ENCODE assay signal across 10 cellular contexts in genomic region chr9:36566813-36567217, GRCh38. TPM values are rescaled to one million over a fixed set of nuclear protein-coding genes. Genes with fewer than 3 reads are reported as not detected.
DNase-seq lines count a peak whose midpoint lies in the region; ATAC-seq, FAIRE-seq and TF ChIP-seq lines count a peak whose summit lies in the region.
"Had no signal": no experiment of that assay in that cellular context is flagged by ENCODE, and none has a peak within 500 bp of the region (broad histone marks: within the 10 kb centered on the region; RNA-seq: fewer than 3 reads in every experiment).

No MANE protein-coding gene starts in this region.

- WGBS in endodermal cell (ENCODE audit: insufficient coverage in 1 of 2, insufficient read length in 1 of 2), 2 experiments, result 88 to 89% methylated on average over 8 of the region's 8 CpGs

- TF ChIP-seq CTCF in endodermal cell (conservative IDR thresholded peaks at IDR 0.05) (no peak), natural killer cell (IDR thresholded peaks at IDR 0.05) (no peak), kidney (IDR thresholded peaks at IDR 0.05; ENCODE audit: borderline replicate concordance, extremely low read depth, insufficient read depth) (no peak)

- H3K36me3 Mint-ChIP-seq in endodermal cell (ENCODE audit: low read depth), result no peaks in the 10 kb centered on the region
- H3K36me3 Mint-ChIP-seq in natural killer cell, result no peaks in the 10 kb centered on the region

- H3K9ac ChIP-seq in endodermal cell (ENCODE audit: extremely low read depth, low read length, poor library complexity, severe bottlenecking), result no peak overlapping the region
- H3K9ac ChIP-seq in kidney (ENCODE audit: low read length in 2 of 2), result no peak overlapping the region

- DNase-seq in ELR (ENCODE audit: low read depth), result peak; percentile 48
- peak; percentile 92 for DNase-seq in foreskin melanocyte
- peak; percentile 55 for DNase-seq in renal cortical epithelial cell (ENCODE audit: low read depth)
- no peak for DNase-seq in endodermal cell
- no peak for DNase-seq in natural killer cell
- DNase-seq in kidney, result no peak
- no peak for DNase-seq in GM19240 (ENCODE audit: insufficient read length, low spot score)
- DNase-seq: NCI-H1105 treated with DMSO at 0.1 percent for 48 hours had no signal

- intact Hi-C loops in natural killer cell (cut with micrococcal nuclease), result no loop called here
- intact Hi-C loops in kidney (cut with DNase I), result no loop called here

- no peaks in the 10 kb centered on the region for H3K36me3 ChIP-seq in endodermal cell (ENCODE audit: control insufficient read depth, insufficient read depth, low read length)
- no peaks in the 10 kb centered on the region for H3K36me3 ChIP-seq in kidney (ENCODE audit: control insufficient read depth in 1 of 2, insufficient read depth in 2 of 2, low read length in 2 of 2)
- H3K36me3 ChIP-seq: right lobe of liver had no signal

- peak; percentile 95 for ATAC-seq in SK-N-SH treated with all-trans-retinoic acid at 6 μM for 48 hours
- ATAC-seq in natural killer cell, result no peak

- no peak overlapping the region for H3K27ac ChIP-seq in endodermal cell (ENCODE audit: low read depth, low read length)
- no peak overlapping the region for H3K27ac ChIP-seq in kidney (ENCODE audit: low read depth in 2 of 2, low read length in 2 of 2)
- H3K27ac ChIP-seq: right lobe of liver had no signal

- H3K4me3 Mint-ChIP-seq in endodermal cell (no peak overlapping the region), natural killer cell (no peak overlapping the region)

- no peaks in the 10 kb centered on the region for H3K9me3 ChIP-seq in endodermal cell (ENCODE audit: control insufficient read depth, low read length)
- H3K9me3 ChIP-seq in kidney (ENCODE audit: control insufficient read depth in 1 of 2, low read length in 2 of 2), result no peaks in the 10 kb centered on the region
- H3K9me3 ChIP-seq: right lobe of liver had no signal

- H3K27me3 ChIP-seq in endodermal cell (ENCODE audit: control insufficient read depth, insufficient read depth, low read length, poor library complexity, severe bottlenecking), result no peaks in the 10 kb centered on the region
- H3K27me3 ChIP-seq: right lobe of liver had no signal

- H3K9me3 Mint-ChIP-seq in endodermal cell (no peaks in the 10 kb centered on the region), natural killer cell (no peaks in the 10 kb centered on the region)

- H3K27ac Mint-ChIP-seq in endodermal cell (no peak overlapping the region), natural killer cell (no peak overlapping the region)

- FAIRE-seq in kidney (lab: Jason Lieb, UNC), result no peak

- H3K4me3 ChIP-seq in endodermal cell (ENCODE audit: low read length), result no peak overlapping the region
- no peak overlapping the region for H3K4me3 ChIP-seq in kidney (ENCODE audit: low read length in 2 of 2)
- H3K4me3 ChIP-seq: right lobe of liver had no signal

- no peaks in the 10 kb centered on the region for H3K27me3 Mint-ChIP-seq in endodermal cell (ENCODE audit: insufficient read depth)
- peaks cover 0 to 4% of the 10 kb centered on the region in 2 donors for H3K27me3 Mint-ChIP-seq in natural killer cell (ENCODE audit: low read depth in 2 of 2)

- H3K4me1 Mint-ChIP-seq in endodermal cell (no peaks in the 10 kb centered on the region), natural killer cell (peaks cover 0 to 5% of the 10 kb centered on the region in 2 donors)

- H3K4me1 ChIP-seq in endodermal cell (ENCODE audit: control insufficient read depth, insufficient read depth, low read length), result no peaks in the 10 kb centered on the region
- no peaks in the 10 kb centered on the region for H3K4me1 ChIP-seq in kidney (ENCODE audit: control insufficient read depth in 1 of 2, insufficient read depth in 1 of 2, low read depth in 1 of 2, low read length in 2 of 2)
- H3K4me1 ChIP-seq: right lobe of liver had no signal

TF ChIP-seq in SK-N-SH treated with all-trans-retinoic acid at 6 μM for 48 hours, 23 proteins besides CTCF, POLR2A, EP300 and RAD21:
- peak; percentile 65; the same call in 1 of the 2 replicates for TF ChIP-seq ZFP3 (CRISPR knock-in tag; IDR thresholded peaks at IDR 0.05)
- no peak for TF ChIP-seq ESRRG (CRISPR knock-in tag; IDR thresholded peaks at IDR 0.05)

RNA-seq across cellular contexts. Expression of gene MELK, which starts 5.9 kb away (rescaled TPM):
- total RNA-seq in renal cortical epithelial cell, result 6.3 and 33.0 TPM in 2 replicates
- total RNA-seq in endodermal cell, result 10 to 100 TPM; 45.6 to 88.9 TPM
- polyA plus RNA-seq in endodermal cell (2013, experiment 1 of 2), result 51.1 TPM
- 50.6 TPM for polyA plus RNA-seq in endodermal cell (2013, experiment 2 of 2)
- 1 to 10 TPM; 1.3 to 1.6 (median 1.5) TPM for total RNA-seq in natural killer cell
- 1.1 TPM for total RNA-seq in kidney
- not detected for polyA plus RNA-seq in kidney (ENCODE audit: insufficient read depth, low read depth, low replicate concordance)

Comparison
In these comparisons a context has a peak if more than half of its experiments do, and no peak if none do; other contexts are left out.
1. DNase-seq: peak in ELR (single experiment), foreskin melanocyte (single experiment) and renal cortical epithelial cell (single experiment); none in endodermal cell (single experiment), natural killer cell (single experiment), kidney (single experiment) and GM19240 (single experiment).